ENCODE assay signal across 21 cellular contexts in the genomic region with DNA sequence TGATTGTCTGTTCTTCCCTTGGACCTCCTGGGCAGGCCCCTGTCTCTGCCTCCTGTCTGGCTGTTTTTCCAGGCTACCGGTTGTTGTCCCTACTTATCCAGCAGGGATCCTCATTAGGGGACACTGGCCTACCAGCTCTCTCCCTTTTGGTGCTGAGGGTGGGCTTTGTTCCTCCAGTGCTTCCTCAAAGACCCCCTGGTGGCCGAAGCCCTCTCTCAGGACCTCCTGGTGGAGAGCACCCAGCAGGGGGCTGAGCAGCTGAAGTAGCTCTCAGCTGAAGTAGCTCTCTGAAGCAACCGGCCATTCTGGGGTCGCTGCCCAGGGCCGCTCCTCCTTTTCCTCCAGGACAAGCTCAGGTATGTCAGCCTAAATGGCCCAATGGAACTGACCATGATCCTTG. TPM values are rescaled to one million over a fixed set of nuclear protein-coding genes. Genes with fewer than 3 reads are reported as not detected.
"Had no signal": no experiment of that assay in that cellular context is flagged by ENCODE, and none has a peak within 500 bp of the region (broad histone marks: within the 10 kb centered on the region; RNA-seq: fewer than 3 reads in every experiment).

No MANE protein-coding gene starts in this region.

- H3K4me3 Mint-ChIP-seq: activated CD4-positive, alpha-beta memory T cell treated with anti-CD3 and anti-CD28 coated beads for 36 hours; activated naive CD8-positive, alpha-beta T cell treated with anti-CD3 and anti-CD28 coated beads for 36 hours; central memory CD8-positive, alpha-beta T cell; effector memory CD8-positive, alpha-beta T cell; memory B cell; nephron; T-helper 17 cell had no signal

- H3K27ac Mint-ChIP-seq: activated CD4-positive, alpha-beta memory T cell treated with anti-CD3 and anti-CD28 coated beads for 36 hours; activated naive CD8-positive, alpha-beta T cell treated with anti-CD3 and anti-CD28 coated beads for 36 hours; effector memory CD8-positive, alpha-beta T cell; memory B cell; nephron; T-helper 17 cell had no signal

- H3K27me3 ChIP-seq: breast epithelium, colonic mucosa, dorsolateral prefrontal cortex, esophagus squamous epithelium, gastrocnemius medialis, upper lobe of left lung had no signal

- H3K9me3 Mint-ChIP-seq: activated CD4-positive, alpha-beta memory T cell treated with anti-CD3 and anti-CD28 coated beads for 36 hours; activated naive CD8-positive, alpha-beta T cell treated with anti-CD3 and anti-CD28 coated beads for 36 hours; central memory CD8-positive, alpha-beta T cell; effector memory CD8-positive, alpha-beta T cell; memory B cell; nephron had no signal

- H3K4me1 ChIP-seq: breast epithelium, colonic mucosa, esophagus squamous epithelium, gastrocnemius medialis had no signal

- H3K36me3 ChIP-seq: breast epithelium, colonic mucosa, esophagus squamous epithelium, gastrocnemius medialis, upper lobe of left lung had no signal

- H3K27me3 Mint-ChIP-seq: activated CD4-positive, alpha-beta memory T cell treated with anti-CD3 and anti-CD28 coated beads for 36 hours had no signal

- H3K27ac ChIP-seq: breast epithelium, colonic mucosa, esophagus squamous epithelium, gastrocnemius medialis, upper lobe of left lung had no signal

- H3K36me3 Mint-ChIP-seq: activated CD4-positive, alpha-beta memory T cell treated with anti-CD3 and anti-CD28 coated beads for 36 hours; activated naive CD8-positive, alpha-beta T cell treated with anti-CD3 and anti-CD28 coated beads for 36 hours; memory B cell had no signal

- DNase-seq: activated CD4-positive, alpha-beta memory T cell treated with anti-CD3 and anti-CD28 coated beads for 36 hours; activated CD4-positive, alpha-beta T cell treated with anti-CD3 and anti-CD28 coated beads for 48 hours; activated naive CD4-positive, alpha-beta T cell treated with Interleukin-2 at 50 U/mL for 16 hours; activated naive CD8-positive, alpha-beta T cell treated with anti-CD3 and anti-CD28 coated beads for 36 hours; activated T-cell treated with anti-CD3 and anti-CD28 coated beads, Interleukin-2, amount 50 U/mL, for 48 hours; colonic mucosa; dorsolateral prefrontal cortex; effector memory CD8-positive, alpha-beta T cell; esophagus squamous epithelium; gastrocnemius medialis; hypothalamus; left cardiac atrium; nucleus accumbens; stimulated activated CD4-positive, alpha-beta T cell treated with anti-CD3 and anti-CD28 coated beads, Interleukin-4, amount 100 ng/mL, for 24 hours; stimulated activated naive CD4-positive, alpha-beta T cell treated with Interleukin-2 at 50 U/mL for 16 hours; T-helper 17 cell; upper lobe of left lung had no signal

- H3K9me3 ChIP-seq: breast epithelium, colonic mucosa, esophagus squamous epithelium, gastrocnemius medialis, upper lobe of left lung had no signal

- H3K4me1 Mint-ChIP-seq: activated naive CD8-positive, alpha-beta T cell treated with anti-CD3 and anti-CD28 coated beads for 36 hours; central memory CD8-positive, alpha-beta T cell; memory B cell; T-helper 17 cell had no signal

- ATAC-seq: effector memory CD8-positive, alpha-beta T cell; gastrocnemius medialis; left cardiac atrium; T-helper 17 cell had no signal

- H3K4me3 ChIP-seq: breast epithelium, colonic mucosa, dorsolateral prefrontal cortex, esophagus squamous epithelium, gastrocnemius medialis, upper lobe of left lung had no signal

RNA-seq across cellular contexts. Expression of gene ARNT2, which starts 27.5 kb away (rescaled TPM):
- total RNA-seq: activated naive CD8-positive, alpha-beta T cell treated with anti-CD3 and anti-CD28 coated beads for 36 hours; T-helper 17 cell had no signal
